ENCODE assay signal across 1 cellular context in genomic region chr18:13003466-13003896, GRCh38.
TF ChIP-seq lines count a peak whose summit lies in the region.

No MANE protein-coding gene starts in this region.

TF ChIP-seq in K562, 482 proteins besides CTCF, POLR2A, EP300 and RAD21 (continued from another document):
- peak; percentile 63 for TF ChIP-seq CTCFL (IDR thresholded peaks at IDR 0.05; ENCODE audit: borderline replicate concordance, insufficient read depth, low read depth, low read length, poor library complexity, severe bottlenecking)
- 0 out of 2 replicates have a peak, but pooled peaks have one; percentile 23 for TF ChIP-seq SMC3 (conservative IDR thresholded peaks at IDR 0.05; ENCODE audit: insufficient read depth, low read depth, low read length)
- no peak for TF ChIP-seq ZNF766 (CRISPR knock-in tag; conservative IDR thresholded peaks at IDR 0.05)
- TF ChIP-seq ZNF263 (CRISPR knock-in tag; IDR thresholded peaks at IDR 0.05; ENCODE audit: borderline replicate concordance), result 0 out of 2 replicates have a peak, but pooled peaks have one; percentile 39
- TF ChIP-seq JUND (IDR thresholded peaks at IDR 0.05; ENCODE audit: borderline replicate concordance, low read depth, low read length), result 0 out of 2 replicates have a peak, but pooled peaks have one; percentile 14
- no peak for TF ChIP-seq JUND (tag; IDR thresholded peaks at IDR 0.05; ENCODE audit: borderline replicate concordance, low read depth, low read length)
- no peak for TF ChIP-seq ZKSCAN3 (CRISPR knock-in tag; IDR thresholded peaks at IDR 0.05)
- no peak for TF ChIP-seq MEIS2 (IDR thresholded peaks at IDR 0.05; ENCODE audit: partially characterized antibody)
- TF ChIP-seq RBM17 (IDR thresholded peaks at IDR 0.05; ENCODE audit: borderline replicate concordance, low read depth, low read length), result no peak
- no peak for TF ChIP-seq ZBED1 (IDR thresholded peaks at IDR 0.05)
- 0 out of 2 replicates have a peak, but pooled peaks have one; percentile 32 for TF ChIP-seq HDAC2 (IDR thresholded peaks at IDR 0.05)
- TF ChIP-seq NR4A1 (CRISPR knock-in tag; IDR thresholded peaks at IDR 0.05), result no peak
- no peak for TF ChIP-seq NR4A1 (tag; IDR thresholded peaks at IDR 0.05)
- peak; percentile 18 for TF ChIP-seq ZFP36 (IDR thresholded peaks at IDR 0.05; ENCODE audit: low read depth, low read length, partially characterized antibody)
- TF ChIP-seq MYC (IDR thresholded peaks at IDR 0.05; ENCODE audit: low read depth, low read length), result 0 out of 2 replicates have a peak, but pooled peaks have one; percentile 32
- no peak for TF ChIP-seq MYC (CRISPR knock-in tag; IDR thresholded peaks at IDR 0.05; ENCODE audit: borderline replicate concordance, low read depth)
